Comparison of ENCODE assay signal across 10 cellular contexts in the genomic region with DNA sequence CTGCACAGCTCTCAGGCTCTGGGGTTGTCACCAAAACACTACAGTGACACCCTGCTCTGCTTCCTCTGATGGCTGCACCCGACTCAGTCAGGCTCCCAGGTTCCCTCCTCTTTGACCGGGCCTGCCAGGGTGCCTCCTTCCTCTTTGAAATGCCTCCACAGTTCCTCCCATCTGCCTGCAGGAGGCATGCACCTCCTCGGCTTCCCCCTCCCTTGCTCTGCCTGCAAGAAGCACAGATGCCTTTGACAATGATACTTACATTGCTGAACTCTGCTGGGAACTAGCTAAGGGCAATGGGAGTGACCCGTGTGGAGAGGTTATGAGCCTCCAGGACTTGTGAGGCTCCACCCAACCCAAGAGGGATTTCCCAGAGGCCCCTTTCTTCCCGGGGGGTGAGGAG.
DNase-seq lines count a peak whose midpoint lies in the region; FAIRE-seq and TF ChIP-seq lines count a peak whose summit lies in the region.
"Had no signal": no experiment of that assay in that cellular context is flagged by ENCODE, and none has a peak within 500 bp of the region (broad histone marks: within the 10 kb centered on the region; RNA-seq: fewer than 3 reads in every experiment).

No MANE protein-coding gene starts in this region.

- no peak overlapping the region for H3K14ac ChIP-seq in H1 (ENCODE audit: insufficient read length)

- H3K4me1 Mint-ChIP-seq in nephron progenitor cell = peaks cover 9% of the 10 kb centered on the region
- H3K4me1 Mint-ChIP-seq in immature natural killer cell = no peaks in the 10 kb centered on the region
- H3K4me1 Mint-ChIP-seq: IgD-negative memory B cell had no signal

- 0 out of 8 replicates have a peak, but pooled peaks cover 0 to 4% (median 2%) of the 10 kb centered on the region in 4 experiments for H3K36me3 ChIP-seq in H1 (ENCODE audit: control insufficient read depth in 2 of 4, insufficient read depth in 4 of 4, low read length in 3 of 4)

- peak; percentile 41 to 70 (median 61) for TF ChIP-seq CTCF in H1 (IDR thresholded peaks at IDR 0.05; ENCODE audit: control extremely low read depth in 1 of 3, insufficient read depth in 1 of 3, low read depth in 1 of 3, low read length in 3 of 3)
- TF ChIP-seq CTCF in nephron progenitor cell (IDR thresholded peaks at IDR 0.05) = peak; percentile 29

- 30% methylated on average over 5 of the region's 5 CpGs; no CpG with 5 or more reads in 1 of the 2 experiments for WGBS in H1 (ENCODE audit: extremely low coverage in 1 of 2, insufficient coverage in 1 of 2, insufficient read length in 1 of 2, insufficient replicate concordance in 2 of 2, low coverage in 1 of 2, low lambda C conversion rate in 2 of 2, missing lambda C conversion rate in 1 of 2), 2 experiments

- H3K27ac Mint-ChIP-seq in nephron progenitor cell = no peak overlapping the region
- no peak overlapping the region for H3K27ac Mint-ChIP-seq in immature natural killer cell
- H3K27ac Mint-ChIP-seq: effector memory CD8-positive, alpha-beta T cell had no signal

- peaks cover 10 to 13% of the 10 kb centered on the region in 2 experiments; a peak in 3 of 4 replicates for H3K9me3 ChIP-seq in H1 (ENCODE audit: insufficient read depth in 2 of 2, low read depth in 1 of 2, low read length in 1 of 2)

- H3K4ac ChIP-seq in H1 (replicated peaks; ENCODE audit: insufficient read length, low read depth, low read length) = no peak overlapping the region

- peak overlapping the region in 1 of 2 experiments; percentile 21; a peak in 1 of 4 replicates for H3K4me2 ChIP-seq in H1 (ENCODE audit: insufficient read depth in 1 of 2, low read depth in 2 of 2, low read length in 2 of 2)

- TF ChIP-seq RAD21 in H1 (IDR thresholded peaks at IDR 0.05 in 1 of 2, conservative IDR thresholded peaks at IDR 0.05 in 1 of 2; ENCODE audit: low read depth in 2 of 2, low read length in 2 of 2) = peak; percentile 48 to 59; a peak in 3 of 4 replicates

- H3K4me1 ChIP-seq in H1 (replicated peaks in 1 of 4; ENCODE audit: control insufficient read depth in 3 of 4, insufficient read depth in 4 of 4, low read length in 3 of 4) = peaks cover 0 to 4% (median 1%) of the 10 kb centered on the region in 4 experiments; a peak in 2 of 7 replicates

- H3K36me3 Mint-ChIP-seq in nephron progenitor cell (ENCODE audit: low read depth) (no peaks in the 10 kb centered on the region), immature natural killer cell (no peaks in the 10 kb centered on the region)
- H3K36me3 Mint-ChIP-seq: IgD-negative memory B cell had no signal

- H3K18ac ChIP-seq in H1 (ENCODE audit: extremely low read depth, low read length) = no peak overlapping the region

- H3K56ac ChIP-seq in H1 (replicated peaks; ENCODE audit: insufficient read length, low read depth, low read length) = no peak overlapping the region

- peak; percentile 68 for FAIRE-seq in H1 (lab: Jason Lieb, UNC)

- no peak overlapping the region for H3K9ac ChIP-seq in H1 (replicated peaks in 1 of 4; ENCODE audit: extremely low read depth in 1 of 4, low read depth in 3 of 4, low read length in 3 of 4)

- POLR2A ChIA-PET in H1 (lab: Charles Lee; ENCODE audit: partially characterized antibody) = no interaction called here

- no peak overlapping the region for H4K91ac ChIP-seq in H1 (replicated peaks; ENCODE audit: insufficient read length, low read length)

- no peak for TF ChIP-seq EP300 in H1 (IDR thresholded peaks at IDR 0.05; ENCODE audit: borderline replicate concordance in 1 of 2, low read depth in 2 of 2, low read length in 2 of 2)

- no peak overlapping the region for H4K5ac ChIP-seq in H1 (ENCODE audit: insufficient read length, low read depth, low read length)

- H3K4me3 ChIP-seq in H1 (ENCODE audit: extremely low read depth in 1 of 4, insufficient read depth in 2 of 4, low read depth in 3 of 4, low read length in 4 of 4) = no peak overlapping the region

- no peaks in the 10 kb centered on the region for H3K79me2 ChIP-seq in H1 (ENCODE audit: control insufficient read depth in 1 of 2, insufficient read depth in 2 of 2, low read length in 2 of 2)

- H2BK15ac ChIP-seq in H1 (ENCODE audit: low read length) = no peak overlapping the region

- DNase-seq in EH (ENCODE audit: low read depth) (peak; percentile 44), MV-4-11 (lab: John Stamatoyannopoulos, UW) (peak; percentile 14), H1 (ENCODE audit: low read depth in 1 of 2, low spot score in 2 of 2) (peak; percentile 61 to 64), nephron progenitor cell (peak; percentile 43), immature natural killer cell (no peak), NCI-H1694 (lab: John Stamatoyannopoulos, UW) (no peak), NK-92 (lab: John Stamatoyannopoulos, UW; ENCODE audit: unreplicated experiment) (no peak), cortex of kidney (lab: John Stamatoyannopoulos, UW) (no peak)
- DNase-seq: effector memory CD8-positive, alpha-beta T cell had no signal

- no peak overlapping the region for H2AFZ ChIP-seq in H1 (ENCODE audit: low read length)

- H3K23me2 ChIP-seq in H1 (ENCODE audit: low read depth, low read length) = no peaks in the 10 kb centered on the region

- H3K27ac ChIP-seq in H1 (ENCODE audit: low read depth, low read length) = no peak overlapping the region

- no peaks in the 10 kb centered on the region for H4K20me1 ChIP-seq in H1 (replicated peaks in 1 of 2; ENCODE audit: control insufficient read depth in 1 of 2, insufficient read depth in 2 of 2, low read length in 2 of 2)

- no peak overlapping the region for H2BK5ac ChIP-seq in H1 (ENCODE audit: low read depth, low read length)

- H2BK12ac ChIP-seq in H1 (ENCODE audit: low read depth, low read length) = no peak overlapping the region

- no peak overlapping the region for H2BK20ac ChIP-seq in H1 (ENCODE audit: low read length)

- CTCF ChIA-PET in H1 (lab: Charles Lee; ENCODE audit: partially characterized antibody) = interaction anchor here (0.7 to 3.8 kb wide), 4 partner anchors 8 to 83 kb away, joined by 3 to 13 read pairs (median 6); no protein-coding TSS in a partner anchor

- H3K9me3 Mint-ChIP-seq in nephron progenitor cell (peaks cover 24% of the 10 kb centered on the region), immature natural killer cell (peaks cover 0 to 11% (median 3%) of the 10 kb centered on the region in 6 donors)
- H3K9me3 Mint-ChIP-seq: effector memory CD8-positive, alpha-beta T cell had no signal

- H2AK5ac ChIP-seq in H1 (ENCODE audit: low read depth, low read length) = no peak overlapping the region

- H4K8ac ChIP-seq in H1 (ENCODE audit: extremely low read depth, insufficient read depth, low read length) = no peak overlapping the region

- no peak overlapping the region for H3K4me3 Mint-ChIP-seq in nephron progenitor cell
- H3K4me3 Mint-ChIP-seq in immature natural killer cell = no peak overlapping the region
- H3K4me3 Mint-ChIP-seq: effector memory CD8-positive, alpha-beta T cell; IgD-negative memory B cell had no signal

- TF ChIP-seq POLR2A in H1 (IDR thresholded peaks at IDR 0.05; ENCODE audit: control extremely low read depth in 1 of 2, low read depth in 2 of 2, low read length in 2 of 2) = no peak

- H2BK120ac ChIP-seq in H1 (replicated peaks; ENCODE audit: low read depth, low read length) = no peak overlapping the region

- no peaks in the 10 kb centered on the region for H3K79me1 ChIP-seq in H1 (ENCODE audit: low read depth, low read length)

- no peaks in the 10 kb centered on the region for H3K27me3 Mint-ChIP-seq in nephron progenitor cell (ENCODE audit: low read depth, poor library complexity)
- peaks cover 0 to 3% (median 3%) of the 10 kb centered on the region in 3 donors for H3K27me3 Mint-ChIP-seq in immature natural killer cell (ENCODE audit: low read depth in 3 of 3)
- H3K27me3 Mint-ChIP-seq: IgD-negative memory B cell had no signal

- H3K23ac ChIP-seq in H1 (ENCODE audit: insufficient read length) = no peak overlapping the region

- no peaks in the 10 kb centered on the region for H3K27me3 ChIP-seq in H1 (replicated peaks in 1 of 4; ENCODE audit: control insufficient read depth in 3 of 4, extremely low read depth in 1 of 4, insufficient read depth in 3 of 4, low read length in 3 of 4)

TF ChIP-seq in H1, 55 proteins besides CTCF, POLR2A, EP300 and RAD21:
- TF ChIP-seq BACH1 (IDR thresholded peaks at IDR 0.05; ENCODE audit: low read length) = no peak
- 0 out of 2 replicates have a peak, but pooled peaks have one; percentile 16 for TF ChIP-seq YY1 (IDR thresholded peaks at IDR 0.05; ENCODE audit: low read depth, low read length)
- TF ChIP-seq, protein P1, sequence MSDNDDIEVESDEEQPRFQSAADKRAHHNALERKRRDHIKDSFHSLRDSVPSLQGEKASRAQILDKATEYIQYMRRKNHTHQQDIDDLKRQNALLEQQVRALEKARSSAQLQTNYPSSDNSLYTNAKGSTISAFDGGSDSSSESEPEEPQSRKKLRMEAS (IDR thresholded peaks at IDR 0.05) = 0 out of 2 replicates have a peak, but pooled peaks have one; percentile 11
- TF ChIP-seq, protein P2, sequence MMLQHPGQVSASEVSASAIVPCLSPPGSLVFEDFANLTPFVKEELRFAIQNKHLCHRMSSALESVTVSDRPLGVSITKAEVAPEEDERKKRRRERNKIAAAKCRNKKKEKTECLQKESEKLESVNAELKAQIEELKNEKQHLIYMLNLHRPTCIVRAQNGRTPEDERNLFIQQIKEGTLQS (IDR thresholded peaks at IDR 0.05; ENCODE audit: insufficient read depth, low read depth, low read length) = no peak
- no peak for TF ChIP-seq TEAD4 (IDR thresholded peaks at IDR 0.05; ENCODE audit: low read depth, low read length)
- TF ChIP-seq HDAC6 (IDR thresholded peaks at IDR 0.05; ENCODE audit: low read depth, low read length) = no peak

Comparison
In these comparisons a context has a peak if more than half of its experiments do, and no peak if none do; other contexts are left out.
1. DNase-seq: peak in EH (single experiment), MV-4-11 (single experiment), H1 (2 of 2) and nephron progenitor cell (single experiment); none in immature natural killer cell (0 of 3), NCI-H1694 (single experiment), NK-92 (single experiment) and cortex of kidney (single experiment).